ENCODE assay signal across 8 cellular contexts in genomic region chr6:150865043-150865405, GRCh38. TPM values are rescaled to one million over a fixed set of nuclear protein-coding genes. Genes with fewer than 3 reads are reported as not detected.
DNase-seq lines count a peak whose midpoint lies in the region; ATAC-seq and TF ChIP-seq lines count a peak whose summit lies in the region.

No MANE protein-coding gene starts in this region.

- no peaks in the 10 kb centered on the region for H3K9me3 ChIP-seq in tibial artery

- peaks cover 7% of the 10 kb centered on the region for H3K36me3 Mint-ChIP-seq in activated T-cell treated with anti-CD3 and anti-CD28 coated beads, Interleukin-2, amount 50 U/mL, for 4 hours (ENCODE audit: insufficient read depth)
- peaks cover 22% of the 10 kb centered on the region for H3K36me3 Mint-ChIP-seq in activated naive CD8-positive, alpha-beta T cell treated with anti-CD3 and anti-CD28 coated beads for 36 hours

- DNase-seq in activated T-cell treated with anti-CD3 and anti-CD28 coated beads, Interleukin-2, amount 50 U/mL, for 4 hours, result no peak
- no peak for DNase-seq in activated T-cell treated with anti-CD3 and anti-CD28 coated beads, Interleukin-2, amount 50 U/mL, for 48 hours
- no peak for DNase-seq in activated naive CD8-positive, alpha-beta T cell treated with anti-CD3 and anti-CD28 coated beads for 36 hours
- DNase-seq in kidney epithelial cell (ENCODE audit: low read depth), result no peak
- no peak for DNase-seq in tibial artery
- no peak for DNase-seq in activated effector memory CD4-positive, alpha-beta T cell treated with anti-CD3 and anti-CD28 coated beads, Interleukin-2, amount 50 U/mL, for 16 hours
- no peak for DNase-seq in AG08395 (ENCODE audit: low spot score)
- no peak for DNase-seq in hypothalamus (lab: John Stamatoyannopoulos, UW)

- H3K4me3 ChIP-seq in kidney epithelial cell (ENCODE audit: low read depth, low read length) (peak overlapping the region; percentile 57), tibial artery (peak overlapping the region; percentile 81 to 89)

- peak overlapping the region; percentile 93 to 97 for H3K27ac ChIP-seq in tibial artery

- H3K27me3 Mint-ChIP-seq in activated T-cell treated with anti-CD3 and anti-CD28 coated beads, Interleukin-2, amount 50 U/mL, for 4 hours (ENCODE audit: low read depth), result peaks cover 14% of the 10 kb centered on the region
- H3K27me3 Mint-ChIP-seq in activated naive CD8-positive, alpha-beta T cell treated with anti-CD3 and anti-CD28 coated beads for 36 hours, result peaks cover 31% of the 10 kb centered on the region

- ATAC-seq in activated T-cell treated with anti-CD3 and anti-CD28 coated beads, Interleukin-2, amount 50 U/mL, for 4 hours, result no peak

- peaks cover 0 to 18% (median 5%) of the 10 kb centered on the region in 4 donors for H3K4me1 ChIP-seq in tibial artery

- H3K27me3 ChIP-seq in kidney epithelial cell (ENCODE audit: control insufficient read depth, insufficient read depth, low read length), result no peaks in the 10 kb centered on the region
- no peaks in the 10 kb centered on the region for H3K27me3 ChIP-seq in tibial artery

- H3K4me3 Mint-ChIP-seq in activated T-cell treated with anti-CD3 and anti-CD28 coated beads, Interleukin-2, amount 50 U/mL, for 4 hours, result peak overlapping the region; percentile 82
- peak overlapping the region; percentile 83 for H3K4me3 Mint-ChIP-seq in activated naive CD8-positive, alpha-beta T cell treated with anti-CD3 and anti-CD28 coated beads for 36 hours

- H3K4me1 Mint-ChIP-seq in activated T-cell treated with anti-CD3 and anti-CD28 coated beads, Interleukin-2, amount 50 U/mL, for 4 hours (ENCODE audit: low read depth), result peaks cover 10% of the 10 kb centered on the region
- H3K4me1 Mint-ChIP-seq in activated naive CD8-positive, alpha-beta T cell treated with anti-CD3 and anti-CD28 coated beads for 36 hours, result peaks cover 18% of the 10 kb centered on the region

- no peaks in the 10 kb centered on the region for H3K9me3 Mint-ChIP-seq in activated T-cell treated with anti-CD3 and anti-CD28 coated beads, Interleukin-2, amount 50 U/mL, for 4 hours
- H3K9me3 Mint-ChIP-seq in activated naive CD8-positive, alpha-beta T cell treated with anti-CD3 and anti-CD28 coated beads for 36 hours, result no peaks in the 10 kb centered on the region

- peak overlapping the region; percentile 89 for H3K27ac Mint-ChIP-seq in activated naive CD8-positive, alpha-beta T cell treated with anti-CD3 and anti-CD28 coated beads for 36 hours

- intact Hi-C loops in tibial artery (cut with DNase I; ENCODE audit: low total_unique reads), result no loop called here

- no peaks in the 10 kb centered on the region for H3K36me3 ChIP-seq in kidney epithelial cell (ENCODE audit: control insufficient read depth, insufficient read depth, low read length)
- H3K36me3 ChIP-seq in tibial artery, result no peaks in the 10 kb centered on the region

- no peak for TF ChIP-seq CTCF in kidney epithelial cell (IDR thresholded peaks at IDR 0.05; ENCODE audit: insufficient read depth, low read length, poor library complexity, severe bottlenecking)
- TF ChIP-seq CTCF in tibial artery (IDR thresholded peaks at IDR 0.05), result no peak

RNA-seq across cellular contexts. Expression of gene MTHFD1L, which starts 0.5 kb away (rescaled TPM):
- total RNA-seq in activated T-cell treated with anti-CD3 and anti-CD28 coated beads, Interleukin-2, amount 50 U/mL, for 4 hours, result 100 to 1,000 TPM; 170 to 193 (median 190) TPM
- 100 to 1,000 TPM; 138 to 155 TPM for total RNA-seq in activated naive CD8-positive, alpha-beta T cell treated with anti-CD3 and anti-CD28 coated beads for 36 hours
- total RNA-seq in kidney epithelial cell, result 92.7 and 116 TPM in 2 replicates
